ENCODE assay signal across 26 cellular contexts in the genomic region with DNA sequence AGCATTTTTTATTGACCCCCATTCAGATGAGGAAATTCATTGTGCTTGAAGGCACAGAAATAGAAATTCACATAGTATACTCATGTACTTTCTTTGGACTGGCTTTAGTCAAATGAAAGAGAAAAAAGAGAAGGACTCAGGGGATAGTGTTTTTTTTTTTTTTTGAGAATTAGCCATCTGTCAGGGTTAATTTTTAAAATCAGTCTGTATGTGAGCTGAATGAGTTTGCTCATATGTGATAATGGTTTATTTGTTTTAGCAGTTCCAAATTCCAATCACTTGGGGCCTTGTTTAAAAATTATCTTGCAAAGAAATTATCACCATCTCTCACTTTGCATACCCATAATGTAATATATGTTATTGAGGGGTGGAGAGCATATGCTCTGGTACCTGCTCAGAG. TPM values are rescaled to one million over a fixed set of nuclear protein-coding genes. Genes with fewer than 3 reads are reported as not detected.
DNase-seq lines count a peak whose midpoint lies in the region; ATAC-seq, FAIRE-seq and TF ChIP-seq lines count a peak whose summit lies in the region.
"Had no signal": no experiment of that assay in that cellular context is flagged by ENCODE, and none has a peak within 500 bp of the region (broad histone marks: within the 10 kb centered on the region; RNA-seq: fewer than 3 reads in every experiment).

No MANE protein-coding gene starts in this region.

- intact Hi-C loops in activated naive CD4-positive, alpha-beta T cell treated with anti-CD3 and anti-CD28 coated beads for 36 hours (cut with micrococcal nuclease) = no loop called here
- intact Hi-C loops in Calu3 (cut with micrococcal nuclease; ENCODE audit: unreplicated experiment) = no loop called here

- no peak overlapping the region for H3K27ac ChIP-seq in small intestine (ENCODE audit: low read depth in 1 of 2, low read length in 1 of 2)
- H3K27ac ChIP-seq: esophagus muscularis mucosa, RWPE1, SK-N-MC, VCaP had no signal

- peaks cover 2 to 14% of the 10 kb centered on the region in 2 donors for H3K4me1 ChIP-seq in small intestine (ENCODE audit: control insufficient read depth in 2 of 2, insufficient read depth in 1 of 2, low read depth in 1 of 2, low read length in 1 of 2)

- H3K4me3 Mint-ChIP-seq in activated naive CD4-positive, alpha-beta T cell treated with anti-CD3 and anti-CD28 coated beads, Interleukin-2, amount 50 U/mL, for 24 hours = no peak overlapping the region
- no peak overlapping the region for H3K4me3 Mint-ChIP-seq in activated naive CD4-positive, alpha-beta T cell treated with anti-CD3 and anti-CD28 coated beads for 36 hours
- no peak overlapping the region for H3K4me3 Mint-ChIP-seq in Calu3 (ENCODE audit: low read depth, unreplicated experiment)
- H3K4me3 Mint-ChIP-seq: activated CD4-positive, alpha-beta T cell treated with anti-CD3 and anti-CD28 coated beads, Interleukin-2, amount 10 ng/mL, durations not matched to agents 24 days and 14 days; activated T-helper 17 cell treated with anti-CD3 and anti-CD28 coated beads, Interleukin-2, amount 50 U/mL, for 72 hours; T-helper 17 cell had no signal

- no peaks in the 10 kb centered on the region for H3K27me3 Mint-ChIP-seq in activated naive CD4-positive, alpha-beta T cell treated with anti-CD3 and anti-CD28 coated beads, Interleukin-2, amount 50 U/mL, for 24 hours
- H3K27me3 Mint-ChIP-seq in activated naive CD4-positive, alpha-beta T cell treated with anti-CD3 and anti-CD28 coated beads for 36 hours (ENCODE audit: low read depth) = no peaks in the 10 kb centered on the region
- no peaks in the 10 kb centered on the region for H3K27me3 Mint-ChIP-seq in Calu3 (ENCODE audit: unreplicated experiment)
- H3K27me3 Mint-ChIP-seq: activated CD4-positive, alpha-beta T cell treated with anti-CD3 and anti-CD28 coated beads, Interleukin-2, amount 10 ng/mL, durations not matched to agents 24 days and 14 days; activated T-helper 17 cell treated with anti-CD3 and anti-CD28 coated beads, Interleukin-2, amount 50 U/mL, for 72 hours; T-helper 17 cell had no signal

- no peak for TF ChIP-seq CTCF in Calu3 (IDR thresholded peaks at IDR 0.05; ENCODE audit: unreplicated experiment)

- H3K36me3 ChIP-seq in small intestine (ENCODE audit: control insufficient read depth in 2 of 2, insufficient read depth in 2 of 2, low read length in 2 of 2) = no peaks in the 10 kb centered on the region
- H3K36me3 ChIP-seq: esophagus muscularis mucosa, upper lobe of left lung had no signal

- no peak for DNase-seq in activated naive CD4-positive, alpha-beta T cell treated with anti-CD3 and anti-CD28 coated beads for 36 hours
- peak; percentile 44 for DNase-seq in NCI-H1694 treated with DMSO at 0.1 percent for 48 hours (lab: John Stamatoyannopoulos, UW)
- DNase-seq in kidney glomerular epithelial cell (lab: John Stamatoyannopoulos, UW) = peak; percentile 49
- peak; percentile 38 for DNase-seq in small intestine
- DNase-seq in superior temporal gyrus (ENCODE audit: extremely low spot score) = no peak
- DNase-seq in Calu3 = no peak
- DNase-seq: 8988T; activated CD4-positive, alpha-beta T cell treated with anti-CD3 and anti-CD28 coated beads, Interleukin-2, amount 10 ng/mL, durations not matched to agents 24 days and 14 days; effector CD4-positive, alpha-beta T cell; mammary epithelial cell; NCI-H1105 treated with DMSO at 0.1 percent for 48 hours; NCI-H2107; NCI-H524 treated with DMSO at 0.1 percent for 48 hours; right cardiac atrium; T-helper 17 cell; upper lobe of left lung had no signal

- H3K9me3 ChIP-seq in small intestine (ENCODE audit: control insufficient read depth, low read depth) = no peaks in the 10 kb centered on the region
- H3K9me3 ChIP-seq: esophagus muscularis mucosa, upper lobe of left lung had no signal

- no peaks in the 10 kb centered on the region for H3K9me3 Mint-ChIP-seq in activated naive CD4-positive, alpha-beta T cell treated with anti-CD3 and anti-CD28 coated beads, Interleukin-2, amount 50 U/mL, for 24 hours
- no peaks in the 10 kb centered on the region for H3K9me3 Mint-ChIP-seq in activated naive CD4-positive, alpha-beta T cell treated with anti-CD3 and anti-CD28 coated beads for 36 hours
- no peaks in the 10 kb centered on the region for H3K9me3 Mint-ChIP-seq in Calu3 (ENCODE audit: low read depth, unreplicated experiment)
- H3K9me3 Mint-ChIP-seq: activated CD4-positive, alpha-beta T cell treated with anti-CD3 and anti-CD28 coated beads, Interleukin-2, amount 10 ng/mL, durations not matched to agents 24 days and 14 days; activated T-helper 17 cell treated with anti-CD3 and anti-CD28 coated beads, Interleukin-2, amount 50 U/mL, for 72 hours had no signal

- no TSS peak for BruUV-seq in Calu3 (replicated peaks; lab: Mats Ljungman, UMichigan)

- H3K4me1 Mint-ChIP-seq in activated naive CD4-positive, alpha-beta T cell treated with anti-CD3 and anti-CD28 coated beads, Interleukin-2, amount 50 U/mL, for 24 hours = peaks cover 39% of the 10 kb centered on the region
- peaks cover 27% of the 10 kb centered on the region for H3K4me1 Mint-ChIP-seq in activated naive CD4-positive, alpha-beta T cell treated with anti-CD3 and anti-CD28 coated beads for 36 hours (ENCODE audit: low read depth)
- H3K4me1 Mint-ChIP-seq in Calu3 (ENCODE audit: low read depth, unreplicated experiment) = peaks cover 36% of the 10 kb centered on the region

- H3K27me3 ChIP-seq in small intestine (ENCODE audit: control insufficient read depth in 2 of 2, insufficient read depth in 2 of 2, low read length in 2 of 2) = no peaks in the 10 kb centered on the region
- H3K27me3 ChIP-seq: esophagus muscularis mucosa, upper lobe of left lung had no signal

- FAIRE-seq in small intestine (lab: Jason Lieb, UNC) = no peak
- FAIRE-seq: frontal cortex had no signal

- H3K4me3 ChIP-seq in small intestine (ENCODE audit: low read depth in 1 of 2, low read length in 2 of 2) = no peak overlapping the region
- H3K4me3 ChIP-seq: esophagus muscularis mucosa, SK-N-MC, upper lobe of left lung had no signal

- no peak for ATAC-seq in HG02759 (IDR thresholded peaks at IDR 0.05; ENCODE audit: unreplicated experiment)
- ATAC-seq: activated T-helper 17 cell treated with anti-CD3 and anti-CD28 coated beads, Interleukin-2, amount 50 U/mL, for 72 hours; right cardiac atrium; T-helper 17 cell had no signal

- CTCF ChIA-PET in activated naive CD4-positive, alpha-beta T cell treated with anti-CD3 and anti-CD28 coated beads for 36 hours (lab: Charles Lee) = interaction anchor here (1.6 to 2.0 kb wide), 2 partner anchors 9 to 72 kb away, joined by 4 to 6 read pairs; no protein-coding TSS in a partner anchor
- CTCF ChIA-PET in Calu3 (lab: Charles Lee) = no interaction called here

- H3K36me3 Mint-ChIP-seq in activated naive CD4-positive, alpha-beta T cell treated with anti-CD3 and anti-CD28 coated beads, Interleukin-2, amount 50 U/mL, for 24 hours = peaks cover 3% of the 10 kb centered on the region
- H3K36me3 Mint-ChIP-seq in activated naive CD4-positive, alpha-beta T cell treated with anti-CD3 and anti-CD28 coated beads for 36 hours (ENCODE audit: low read depth) = no peaks in the 10 kb centered on the region
- no peaks in the 10 kb centered on the region for H3K36me3 Mint-ChIP-seq in Calu3 (ENCODE audit: insufficient read depth, unreplicated experiment)

- H3K27ac Mint-ChIP-seq in activated naive CD4-positive, alpha-beta T cell treated with anti-CD3 and anti-CD28 coated beads, Interleukin-2, amount 50 U/mL, for 24 hours = peak overlapping the region; percentile 25
- H3K27ac Mint-ChIP-seq in activated naive CD4-positive, alpha-beta T cell treated with anti-CD3 and anti-CD28 coated beads for 36 hours = no peak overlapping the region
- no peak overlapping the region for H3K27ac Mint-ChIP-seq in Calu3 (ENCODE audit: unreplicated experiment)
- H3K27ac Mint-ChIP-seq: activated CD4-positive, alpha-beta T cell treated with anti-CD3 and anti-CD28 coated beads, Interleukin-2, amount 10 ng/mL, durations not matched to agents 24 days and 14 days; activated T-helper 17 cell treated with anti-CD3 and anti-CD28 coated beads, Interleukin-2, amount 50 U/mL, for 72 hours; T-helper 17 cell had no signal

RNA-seq across cellular contexts. Expression of a gene that starts 19.4 kb away (rescaled TPM):
- 1 to 10 TPM; 8.0 to 8.5 TPM for total RNA-seq in activated naive CD4-positive, alpha-beta T cell treated with anti-CD3 and anti-CD28 coated beads for 36 hours
- polyA plus RNA-seq in small intestine = 1 to 10 TPM; 3.0 to 5.1 (median 3.1) TPM
- 6.3 and 6.5 TPM in 2 replicates for total RNA-seq in Calu3 (2022)

RNA-seq across cellular contexts. Expression of a gene that starts 28.2 kb away (rescaled TPM):
- under 1 TPM in 1 of 2 experiments, not detected in 1; 0.31 TPM for total RNA-seq in activated naive CD4-positive, alpha-beta T cell treated with anti-CD3 and anti-CD28 coated beads for 36 hours
- under 1 TPM in 1 of 3 donors, not detected in 2; 0.09 TPM for polyA plus RNA-seq in small intestine
- total RNA-seq in Calu3 (2022) = not detected in 2 replicates
- total RNA-seq: activated CD4-positive, alpha-beta T cell treated with anti-CD3 and anti-CD28 coated beads, Interleukin-2, amount 10 ng/mL, durations not matched to agents 24 days and 14 days; chondrocyte; esophagus muscularis mucosa; osteocyte; upper lobe of left lung had no signal
- polyA plus RNA-seq: mammary epithelial cell had no signal

RNA-seq across cellular contexts. Expression of a gene that starts 51.6 kb away (rescaled TPM):
- under 1 TPM; 0.22 to 0.50 TPM for total RNA-seq in activated naive CD4-positive, alpha-beta T cell treated with anti-CD3 and anti-CD28 coated beads for 36 hours
- polyA plus RNA-seq in small intestine = under 1 TPM in 1 of 3 donors, not detected in 2; 0.28 TPM
- not detected in 2 replicates for total RNA-seq in Calu3 (2022)
- total RNA-seq: chondrocyte, frontal cortex, mammary epithelial cell, osteocyte, right cardiac atrium, T-helper 17 cell had no signal
- polyA plus RNA-seq: right cardiac atrium had no signal

RNA-seq across cellular contexts. Expression of a gene that starts 51.8 kb away (rescaled TPM):
- total RNA-seq in activated naive CD4-positive, alpha-beta T cell treated with anti-CD3 and anti-CD28 coated beads for 36 hours = 10 to 100 TPM; 41.3 to 56.9 TPM
- 10 to 100 TPM; 25.9 to 38.3 (median 32.0) TPM for polyA plus RNA-seq in small intestine
- 34.0 and 54.6 TPM in 2 replicates for total RNA-seq in Calu3 (2022)

RNA-seq across cellular contexts. Expression of a gene that starts 58.3 kb away (rescaled TPM):
- total RNA-seq in activated naive CD4-positive, alpha-beta T cell treated with anti-CD3 and anti-CD28 coated beads for 36 hours = 1 to 10 TPM; 1.5 to 1.7 TPM
- 1 to 10 TPM; 1.6 to 2.9 (median 2.8) TPM for polyA plus RNA-seq in small intestine
- 1.3 and 1.5 TPM in 2 replicates for total RNA-seq in Calu3 (2022)

Comparison
In these comparisons a context has a peak if more than half of its experiments do, and no peak if none do; other contexts are left out.
1. DNase-seq: peak in NCI-H1694 treated with DMSO at 0.1 percent for 48 hours (single experiment), kidney glomerular epithelial cell (single experiment) and small intestine (single experiment); none in activated naive CD4-positive, alpha-beta T cell treated with anti-CD3 and anti-CD28 coated beads for 36 hours (single experiment), superior temporal gyrus (single experiment) and Calu3 (single experiment).